ENCODE assay signal across 12 cellular contexts in genomic region chr3:134392336-134392983, GRCh38. TPM values are rescaled to one million over a fixed set of nuclear protein-coding genes. Genes with fewer than 3 reads are reported as not detected.
DNase-seq lines count a peak whose midpoint lies in the region; ATAC-seq and TF ChIP-seq lines count a peak whose summit lies in the region.
"Had no signal": no experiment of that assay in that cellular context is flagged by ENCODE, and none has a peak within 500 bp of the region (broad histone marks: within the 10 kb centered on the region; RNA-seq: fewer than 3 reads in every experiment).

No MANE protein-coding gene starts in this region.

- H3K27me3 ChIP-seq in thoracic aorta (replicated peaks; ENCODE audit: insufficient read depth): no peaks in the 10 kb centered on the region

- DNase-seq in NCI-H1417 (lab: John Stamatoyannopoulos, UW) (peak in 2 of 3 experiments; percentile 12 to 16), NCI-H1417 treated with DMSO at 0.1 percent for 48 hours (lab: John Stamatoyannopoulos, UW) (no peak), amniotic epithelial cell (ENCODE audit: low read depth) (peak; percentile 19), left ventricle myocardium superior (no peak), thoracic aorta (ENCODE audit: low spot score) (peak; percentile 36), G401 (ENCODE audit: low spot score) (no peak), NOMO-1 treated with dmso at 0.1 percent for 144 hours (lab: John Stamatoyannopoulos, UW; ENCODE audit: unreplicated experiment) (no peak)
- DNase-seq: 8988T; activated naive CD8-positive, alpha-beta T cell treated with anti-CD3 and anti-CD28 coated beads for 36 hours; natural killer cell; NCI-H2171 had no signal

- no peaks in the 10 kb centered on the region for H3K9me3 ChIP-seq in thoracic aorta

- peak; percentile 83 for ATAC-seq in left ventricle myocardium superior
- ATAC-seq in thoracic aorta (ENCODE audit: insufficient number of reproducible peaks, low FRiP score, low read depth): peak; percentile 81
- no peak for ATAC-seq in GM21737 (IDR thresholded peaks at IDR 0.05; ENCODE audit: unreplicated experiment)
- ATAC-seq: natural killer cell had no signal

- no peak for TF ChIP-seq CTCF in thoracic aorta (IDR thresholded peaks at IDR 0.05)

- intact Hi-C loops in left ventricle myocardium superior (cut with micrococcal nuclease): no loop called here

- H3K4me3 ChIP-seq in thoracic aorta: peak overlapping the region; percentile 30

- in situ Hi-C loops in G401 (cut with HindIII; ENCODE audit: low sequenced_read_pairs): no loop called here

- peak overlapping the region; percentile 89 to 92 for H3K27ac ChIP-seq in thoracic aorta

- no peaks in the 10 kb centered on the region for H3K36me3 ChIP-seq in thoracic aorta

- peaks cover 28 to 57% of the 10 kb centered on the region in 2 donors for H3K4me1 ChIP-seq in thoracic aorta (ENCODE audit: control insufficient read depth in 1 of 2, low read depth in 2 of 2)

RNA-seq across cellular contexts. Expression of gene AMOTL2, which starts 18.2 kb away (rescaled TPM):
- 53.9 TPM for total RNA-seq in left ventricle myocardium superior
- total RNA-seq in thoracic aorta: 100 to 1,000 TPM in 1 of 2 donors, 10 to 100 TPM in 1; 62.4 to 161 TPM
- total RNA-seq in G401 (2014; rRNA removed; shearing (Covaris generic)): 177 and 190 TPM in 2 replicates
- total RNA-seq: activated naive CD8-positive, alpha-beta T cell treated with anti-CD3 and anti-CD28 coated beads for 36 hours; natural killer cell had no signal

Comparison
In these comparisons a context has a peak if more than half of its experiments do, and no peak if none do; other contexts are left out.
1. DNase-seq: peak in NCI-H1417 (2 of 3), amniotic epithelial cell (single experiment) and thoracic aorta (single experiment); none in NCI-H1417 treated with DMSO at 0.1 percent for 48 hours (single experiment), left ventricle myocardium superior (single experiment), G401 (single experiment) and NOMO-1 treated with dmso at 0.1 percent for 144 hours (single experiment).